8 cellular contexts compared by ENCODE assay signal in genomic region chr4:70839537-70840093, GRCh38. TPM values are rescaled to one million over a fixed set of nuclear protein-coding genes. Genes with fewer than 3 reads are reported as not detected.
DNase-seq lines count a peak whose midpoint lies in the region; ATAC-seq and TF ChIP-seq lines count a peak whose summit lies in the region.

TSS of gene GRSF1 (minus strand) at chr4:70839890. CDS start at chr4:70839827, 63 bp downstream.

- DNase-seq in DMS 273 (lab: John Stamatoyannopoulos, UW; ENCODE audit: unreplicated experiment) (peak; percentile 92), HUDEP-2 (lab: John Stamatoyannopoulos, UW; ENCODE audit: unreplicated experiment in 76 of 76) (peak in 74 of 76 experiments; percentile 22 to 94 (median 84)), epidermal melanocyte (ENCODE audit: insufficient read length, low spot score) (peak; percentile 82)
- peak; percentile 95 for DNase-seq in activated CD8-positive, alpha-beta memory T cell treated with anti-CD3 and anti-CD28 coated beads, Interleukin-2, amount 50 U/mL, for 48 hours
- peak; percentile 91 for DNase-seq in stimulated activated CD8-positive, alpha-beta memory T cell treated with anti-CD3 and anti-CD28 coated beads, Interleukin-2, amount 100 ng/mL, for 48 hours (ENCODE audit: low read depth in 2 of 2)

- H3K27me3 ChIP-seq in OCI-LY1 (ENCODE audit: insufficient read depth, low read length): no peaks in the 10 kb centered on the region
- no peaks in the 10 kb centered on the region for H3K27me3 ChIP-seq in mononuclear cell (ENCODE audit: insufficient read depth, low read length)

- peaks cover 22% of the 10 kb centered on the region for H3K36me3 ChIP-seq in OCI-LY1 (ENCODE audit: insufficient read depth, low read length)

- peaks cover 39% of the 10 kb centered on the region for H3K79me2 ChIP-seq in OCI-LY1 (ENCODE audit: insufficient read depth, low read length)

- H3K9me2 ChIP-seq in OCI-LY1 (ENCODE audit: low read depth, low read length): no peaks in the 10 kb centered on the region

- peak; percentile 11; the same call in 1 of the 2 replicates for TF ChIP-seq CTCF in OCI-LY1 (IDR thresholded peaks at IDR 0.05; ENCODE audit: low read length)

- H2AFZ ChIP-seq in OCI-LY1 (ENCODE audit: low read length): no peak within 1 kb of the TSS

- H3K9me3 ChIP-seq in OCI-LY1 (ENCODE audit: low read length): no peaks in the 10 kb centered on the region
- no peaks in the 10 kb centered on the region for H3K9me3 ChIP-seq in mononuclear cell (ENCODE audit: low read depth, low read length)

- H3K4me3 ChIP-seq in OCI-LY1 (ENCODE audit: low read depth, low read length, poor library complexity, severe bottlenecking): peak within 1 kb of the TSS; percentile 79
- peak within 1 kb of the TSS; percentile 85 for H3K4me3 ChIP-seq in mononuclear cell (ENCODE audit: low read length)

- H4K20me1 ChIP-seq in OCI-LY1 (ENCODE audit: insufficient read depth, low read length): no peaks in the 10 kb centered on the region

- ATAC-seq in GM21381 (IDR thresholded peaks at IDR 0.05; ENCODE audit: unreplicated experiment): peak; percentile 64

- peaks cover 54% of the 10 kb centered on the region for H3K4me1 ChIP-seq in OCI-LY1 (ENCODE audit: insufficient read depth, low read length, severe bottlenecking)
- H3K4me1 ChIP-seq in mononuclear cell (ENCODE audit: insufficient read depth, low read length): peaks cover 32% of the 10 kb centered on the region

- H3K9ac ChIP-seq in OCI-LY1 (ENCODE audit: low read length): peak within 1 kb of the TSS; percentile 78

- peak within 1 kb of the TSS; percentile 67 for H3K27ac ChIP-seq in OCI-LY1 (ENCODE audit: low read depth, low read length, poor library complexity, severe bottlenecking)

- H3F3A ChIP-seq in OCI-LY1 (ENCODE audit: insufficient read depth, low read length): peaks cover 4% of the 10 kb centered on the region; the same call in 1 of the 2 replicates

- H3K4me2 ChIP-seq in OCI-LY1 (ENCODE audit: low read length): peak within 1 kb of the TSS; percentile 67

RNA-seq across cellular contexts. Expression of gene GRSF1, which starts in this region (rescaled TPM):
- total RNA-seq in mononuclear cell: 47.8 TPM

Comparison
In these comparisons a context has a peak if more than half of its experiments do, and no peak if none do; other contexts are left out.
1. Peak in every context shown above with its lines: DNase-seq, ATAC-seq, H3K4me3 ChIP-seq and H3K27ac ChIP-seq.